Comparison of ENCODE assay signal across 8 cellular contexts in the genomic region with DNA sequence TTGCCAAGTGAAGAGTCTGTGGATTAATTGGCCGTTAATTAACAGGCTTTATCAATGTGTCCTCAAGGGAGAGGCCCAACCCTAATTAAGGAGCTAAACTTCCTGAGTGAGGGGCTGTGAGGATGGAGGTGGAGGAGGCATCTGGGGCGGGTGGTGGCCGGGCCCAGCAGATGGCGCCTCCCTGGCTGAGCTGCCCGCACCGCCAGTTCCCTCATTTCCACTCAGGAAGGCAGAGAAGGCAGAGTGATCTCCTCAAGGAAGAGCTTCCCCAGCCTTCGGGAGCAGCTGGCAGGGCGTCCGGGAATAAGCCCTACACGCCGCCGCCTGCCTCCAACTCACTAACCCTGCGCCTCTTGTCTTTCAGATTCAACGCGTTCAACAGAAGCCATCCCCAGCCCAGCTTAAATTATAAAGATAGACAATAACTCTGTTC. TPM values are rescaled to one million over a fixed set of nuclear protein-coding genes. Genes with fewer than 3 reads are reported as not detected.
DNase-seq lines count a peak whose midpoint lies in the region; ATAC-seq and TF ChIP-seq lines count a peak whose summit lies in the region.

No MANE protein-coding gene starts in this region.

- no peak overlapping the region for H3K4me3 ChIP-seq in BJ (ENCODE audit: low read depth, low read length)
- no peak overlapping the region for H3K4me3 ChIP-seq in brain microvascular endothelial cell (ENCODE audit: low read depth, low read length)

- H3K36me3 ChIP-seq in BJ (ENCODE audit: control insufficient read depth, insufficient read depth, low read length), result peaks cover 26% of the 10 kb centered on the region
- peaks cover 54% of the 10 kb centered on the region for H3K36me3 ChIP-seq in brain microvascular endothelial cell (replicated peaks)

- POLR2A ChIA-PET in BJ (lab: Charles Lee), result interaction anchor here (1.0 kb wide), 1 partner anchor 163 kb away, joined by 8 read pairs; no protein-coding TSS in a partner anchor

- in situ Hi-C loops in brain microvascular endothelial cell (cut with HindIII; ENCODE audit: low pct_ligation_motif_present, low sequenced_read_pairs), result no loop called here

- DNase-seq in BJ (ENCODE audit: low read depth), result no peak
- DNase-seq in HuH-7 (ENCODE audit: low spot score), result peak; percentile 73
- peak; percentile 39 for DNase-seq in brain microvascular endothelial cell
- peak; percentile 51 for DNase-seq in inferior parietal cortex (ENCODE audit: extremely low spot score)
- no peak for DNase-seq in stimulated activated naive B cell treated with anti-CD40 and anti-IgM and Interleukin-4, amounts not matched to agents 10 μg/mL and 1 μg/mL and 100 μg/mL, for 72 hours
- DNase-seq in stimulated activated naive CD4-positive, alpha-beta T cell (lab: John Stamatoyannopoulos, UW), result no peak

- no peak overlapping the region for H3K27ac ChIP-seq in brain microvascular endothelial cell

- H3K9me3 Mint-ChIP-seq in stimulated activated naive B cell treated with anti-CD40 and anti-IgM and Interleukin-4, amounts not matched to agents 10 μg/mL and 1 μg/mL and 100 μg/mL, for 72 hours, result no peaks in the 10 kb centered on the region

- peak overlapping the region; percentile 25 for H3K27ac Mint-ChIP-seq in stimulated activated naive B cell treated with anti-CD40 and anti-IgM and Interleukin-4, amounts not matched to agents 10 μg/mL and 1 μg/mL and 100 μg/mL, for 72 hours

- H3K36me3 Mint-ChIP-seq in stimulated activated naive B cell treated with anti-CD40 and anti-IgM and Interleukin-4, amounts not matched to agents 10 μg/mL and 1 μg/mL and 100 μg/mL, for 72 hours, result peaks cover 27 to 55% of the 10 kb centered on the region in 2 donors

- TF ChIP-seq CTCF in BJ (IDR thresholded peaks at IDR 0.05; ENCODE audit: insufficient read depth, low read depth, low read length), result peak; percentile 88
- TF ChIP-seq CTCF in brain microvascular endothelial cell (IDR thresholded peaks at IDR 0.05; ENCODE audit: low read depth, low read length, missing control alignments), result peak; percentile 94

- H3K4me3 Mint-ChIP-seq in stimulated activated naive B cell treated with anti-CD40 and anti-IgM and Interleukin-4, amounts not matched to agents 10 μg/mL and 1 μg/mL and 100 μg/mL, for 72 hours, result no peak overlapping the region

- ATAC-seq in stimulated activated naive B cell treated with anti-CD40 and anti-IgM and Interleukin-4, amounts not matched to agents 10 μg/mL and 1 μg/mL and 100 μg/mL, for 72 hours (replicated peaks), result no peak
- ATAC-seq in GM21423 (IDR thresholded peaks at IDR 0.05; ENCODE audit: unreplicated experiment) (no peak), GM18873 (IDR thresholded peaks at IDR 0.05; ENCODE audit: low FRiP score, unreplicated experiment) (no peak)

- H3K27me3 Mint-ChIP-seq in stimulated activated naive B cell treated with anti-CD40 and anti-IgM and Interleukin-4, amounts not matched to agents 10 μg/mL and 1 μg/mL and 100 μg/mL, for 72 hours, result no peaks in the 10 kb centered on the region

- no peaks in the 10 kb centered on the region for H3K4me1 Mint-ChIP-seq in stimulated activated naive B cell treated with anti-CD40 and anti-IgM and Interleukin-4, amounts not matched to agents 10 μg/mL and 1 μg/mL and 100 μg/mL, for 72 hours

- H3K27me3 ChIP-seq in BJ (ENCODE audit: control insufficient read depth, insufficient read depth, low read length), result no peaks in the 10 kb centered on the region
- no peaks in the 10 kb centered on the region for H3K27me3 ChIP-seq in brain microvascular endothelial cell (replicated peaks)

- CTCF ChIA-PET in BJ (lab: Yijun Ruan, JAX), result interaction anchor here (0.6 to 5.2 kb wide), 37 partner anchors 9 to 189 kb away, joined by 3 to 85 read pairs (median 4); no protein-coding TSS in a partner anchor

RNA-seq across cellular contexts. Expression of gene USP42, which starts 55.5 kb away (rescaled TPM):
- polyA plus RNA-seq in BJ (2011; rRNA removed), result 2.0 and 2.5 TPM in 2 replicates
- 2.4 and 3.9 TPM in 2 replicates for polyA minus RNA-seq in BJ (2011; rRNA and poly(A)+ RNA removed)

Comparison
In these comparisons a context has a peak if more than half of its experiments do, and no peak if none do; other contexts are left out.
1. DNase-seq: peak in HuH-7 (single experiment), brain microvascular endothelial cell (single experiment) and inferior parietal cortex (single experiment); none in BJ (single experiment), stimulated activated naive B cell treated with anti-CD40 and anti-IgM and Interleukin-4, amounts not matched to agents 10 μg/mL and 1 μg/mL and 100 μg/mL, for 72 hours (single experiment) and stimulated activated naive CD4-positive, alpha-beta T cell (0 of 6).